Comparison of ENCODE assay signal across 20 cellular contexts in the genomic region with DNA sequence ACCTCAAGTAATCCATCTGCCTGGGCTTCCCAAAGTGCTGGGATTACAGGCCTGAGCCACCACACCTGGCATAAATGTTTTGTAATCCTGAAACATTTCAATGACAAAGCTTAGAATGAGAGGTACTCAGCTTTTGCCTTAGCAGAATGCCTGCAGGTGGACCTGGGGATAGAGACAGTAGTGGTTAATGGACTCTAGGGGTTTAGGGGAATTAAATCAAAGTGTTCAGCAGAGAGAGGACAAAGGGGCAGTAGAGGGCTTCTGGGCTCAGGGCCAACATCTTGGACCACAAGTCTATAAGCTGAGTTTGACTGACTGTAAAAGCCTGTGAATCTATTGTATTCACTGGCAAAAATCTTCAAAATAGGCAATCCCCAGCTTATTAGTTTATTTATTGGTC. TPM values are rescaled to one million over a fixed set of nuclear protein-coding genes. Genes with fewer than 3 reads are reported as not detected.
DNase-seq lines count a peak whose midpoint lies in the region; ATAC-seq, FAIRE-seq and TF ChIP-seq lines count a peak whose summit lies in the region.
"Had no signal": no experiment of that assay in that cellular context is flagged by ENCODE, and none has a peak within 500 bp of the region (broad histone marks: within the 10 kb centered on the region; RNA-seq: fewer than 3 reads in every experiment).

No MANE protein-coding gene starts in this region.

- H3K9me3 Mint-ChIP-seq in activated T-cell treated with anti-CD3 and anti-CD28 coated beads, Interleukin-2, amount 50 U/mL, for 24 hours, result no peaks in the 10 kb centered on the region
- H3K9me3 Mint-ChIP-seq: CD4-positive, alpha-beta T cell had no signal

- H2AFZ ChIP-seq in HepG2 (ENCODE audit: low read length), result no peak overlapping the region

- H3K36me3 ChIP-seq in Peyer's patch (no peaks in the 10 kb centered on the region), HepG2 (replicated peaks in 1 of 2; ENCODE audit: control insufficient read depth in 1 of 2, insufficient read depth in 2 of 2, low read length in 2 of 2) (no peaks in the 10 kb centered on the region)
- H3K36me3 ChIP-seq: SJSA1 had no signal

- in situ Hi-C loops in HepG2 (cut with HindIII; ENCODE audit: extremely low pct_ligation_motif_present, low pct_unique_long_range_greater_than_20kb), result loop anchor here (10.0 kb wide), 1 partner anchor 466 kb away; no protein-coding TSS in a partner anchor

- no peak for FAIRE-seq in HepG2 (lab: Jason Lieb, UNC)
- FAIRE-seq: GM12878 had no signal

- H3K4me3 ChIP-seq in Peyer's patch (no peak overlapping the region), HepG2 (replicated peaks in 1 of 3; ENCODE audit: insufficient read depth in 1 of 3, low read depth in 2 of 3, low read length in 3 of 3) (peak overlapping the region in 2 of 3 experiments; percentile 2 to 4; a peak in 2 of 6 replicates)
- H3K4me3 ChIP-seq: GM12878, SJSA1 had no signal

- ATAC-seq in HepG2 (peak; percentile 57), HG02588 (IDR thresholded peaks at IDR 0.05; ENCODE audit: unreplicated experiment) (no peak)
- ATAC-seq: GM12878, PC-3 had no signal

- DNase-seq in DMS79 (lab: John Stamatoyannopoulos, UW) (peak; percentile 36), DMS79 treated with DMSO at 0.1 percent for 48 hours (lab: John Stamatoyannopoulos, UW) (no peak), HT-29 (ENCODE audit: low spot score) (peak; percentile 27), Peyer's patch (no peak), HepG2 (ENCODE audit: low spot score) (no peak), GM10266 (ENCODE audit: extremely low spot score) (no peak)
- DNase-seq in activated T-cell treated with anti-CD3 and anti-CD28 coated beads, Interleukin-2, amount 50 U/mL, for 24 hours, result no peak
- DNase-seq: Calu3; CD4-positive, alpha-beta T cell; KG1; NCI-H1694 treated with DMSO at 0.1 percent for 48 hours; NCI-H2171 treated with DMSO at 0.1 percent for 48 hours; NCI-H524; PC-3; SW 1271 had no signal

- TF ChIP-seq POLR2A in Peyer's patch (IDR thresholded peaks at IDR 0.05) (no peak), HepG2 (IDR thresholded peaks at IDR 0.05; ENCODE audit: insufficient read depth in 1 of 2, low read depth in 2 of 2, low read length in 2 of 2) (no peak)

- POLR2A ChIA-PET in HepG2 (lab: Yijun Ruan, JAX), result interaction anchor here (1.4 to 2.3 kb wide), 4 partner anchors 11 to 36 kb away, joined by 4 to 18 read pairs (median 8); a partner anchor contains a TSS

- CTCF ChIA-PET in HepG2 (lab: Yijun Ruan, JAX; ENCODE audit: low intra/inter-chr PET ratio, low total read pairs), result no interaction called here

- intact Hi-C loops in HepG2 (cut with micrococcal nuclease; ENCODE audit: unreplicated experiment), result no loop called here

- H3K27ac ChIP-seq in Peyer's patch (peak overlapping the region in 3 of 4 donors; percentile 28 to 63 (median 60)), HepG2 (ENCODE audit: extremely low read length, insufficient read depth, low read length) (peak overlapping the region; percentile 19)
- H3K27ac ChIP-seq: 22Rv1, SJSA1 had no signal

- no peaks in the 10 kb centered on the region for H4K20me1 ChIP-seq in HepG2 (ENCODE audit: insufficient read depth, low read length)

- no peak overlapping the region for H3K9ac ChIP-seq in HepG2 (ENCODE audit: insufficient read depth, low read depth, low read length)

- H3K9me3 ChIP-seq in Peyer's patch (no peaks in the 10 kb centered on the region), HepG2 (ENCODE audit: low read length) (no peaks in the 10 kb centered on the region)
- H3K9me3 ChIP-seq: SJSA1 had no signal

- BruUV-seq in HepG2 (replicated peaks; lab: Mats Ljungman, UMichigan), result no TSS peak

- H3K4me1 ChIP-seq in Peyer's patch, result peaks cover 0 to 5% (median 0%) of the 10 kb centered on the region in 4 donors
- H3K4me1 ChIP-seq in HepG2 (ENCODE audit: insufficient read depth, low read length), result peaks cover 62% of the 10 kb centered on the region

- H3K27me3 Mint-ChIP-seq in activated T-cell treated with anti-CD3 and anti-CD28 coated beads, Interleukin-2, amount 50 U/mL, for 24 hours, result no peaks in the 10 kb centered on the region
- H3K27me3 Mint-ChIP-seq: CD4-positive, alpha-beta T cell had no signal

- no peak overlapping the region for H3K27ac Mint-ChIP-seq in activated T-cell treated with anti-CD3 and anti-CD28 coated beads, Interleukin-2, amount 50 U/mL, for 24 hours
- H3K27ac Mint-ChIP-seq: CD4-positive, alpha-beta T cell had no signal

- no peak for TF ChIP-seq RAD21 in HepG2 (CRISPR knock-in tag; IDR thresholded peaks at IDR 0.05)

- no peaks in the 10 kb centered on the region for H3K36me3 Mint-ChIP-seq in activated T-cell treated with anti-CD3 and anti-CD28 coated beads, Interleukin-2, amount 50 U/mL, for 24 hours (ENCODE audit: low read depth)

- no peak for TF ChIP-seq CTCF in Peyer's patch (IDR thresholded peaks at IDR 0.05)
- TF ChIP-seq CTCF in HepG2 (CRISPR knock-in tag; IDR thresholded peaks at IDR 0.05), result no peak
- no peak for TF ChIP-seq CTCF in GM10266 (IDR thresholded peaks at IDR 0.05; ENCODE audit: control insufficient read depth, insufficient read depth, low read depth, missing control alignments)

- H3K4me3 Mint-ChIP-seq in activated T-cell treated with anti-CD3 and anti-CD28 coated beads, Interleukin-2, amount 50 U/mL, for 24 hours, result no peak overlapping the region
- H3K4me3 Mint-ChIP-seq: B cell; CD4-positive, alpha-beta T cell had no signal

- peaks cover 11% of the 10 kb centered on the region for H3K4me1 Mint-ChIP-seq in activated T-cell treated with anti-CD3 and anti-CD28 coated beads, Interleukin-2, amount 50 U/mL, for 24 hours (ENCODE audit: low read depth)

- no peak for TF ChIP-seq EP300 in HepG2 (IDR thresholded peaks at IDR 0.05; ENCODE audit: low read depth in 2 of 2, low read length in 2 of 2)
- TF ChIP-seq EP300 in HepG2 (CRISPR knock-in tag; IDR thresholded peaks at IDR 0.05; ENCODE audit: borderline replicate concordance), result no peak

- no peaks in the 10 kb centered on the region for H3K79me2 ChIP-seq in HepG2 (ENCODE audit: insufficient read depth, low read length)

- H3K27me3 ChIP-seq in Peyer's patch (no peaks in the 10 kb centered on the region), HepG2 (ENCODE audit: control insufficient read depth in 1 of 2, insufficient read depth in 2 of 2, low read length in 2 of 2) (no peaks in the 10 kb centered on the region; a peak in 1 of 5 replicates)
- H3K27me3 ChIP-seq: SJSA1 had no signal

- peak overlapping the region; percentile 57 for H3K4me2 ChIP-seq in HepG2 (ENCODE audit: low read depth, low read length)

TF ChIP-seq in HepG2, 621 proteins besides CTCF, POLR2A, EP300 and RAD21 (continues in another document):
- TF ChIP-seq RFX5 (IDR thresholded peaks at IDR 0.05; ENCODE audit: low read depth, low read length), result no peak
- TF ChIP-seq, protein P1, sequence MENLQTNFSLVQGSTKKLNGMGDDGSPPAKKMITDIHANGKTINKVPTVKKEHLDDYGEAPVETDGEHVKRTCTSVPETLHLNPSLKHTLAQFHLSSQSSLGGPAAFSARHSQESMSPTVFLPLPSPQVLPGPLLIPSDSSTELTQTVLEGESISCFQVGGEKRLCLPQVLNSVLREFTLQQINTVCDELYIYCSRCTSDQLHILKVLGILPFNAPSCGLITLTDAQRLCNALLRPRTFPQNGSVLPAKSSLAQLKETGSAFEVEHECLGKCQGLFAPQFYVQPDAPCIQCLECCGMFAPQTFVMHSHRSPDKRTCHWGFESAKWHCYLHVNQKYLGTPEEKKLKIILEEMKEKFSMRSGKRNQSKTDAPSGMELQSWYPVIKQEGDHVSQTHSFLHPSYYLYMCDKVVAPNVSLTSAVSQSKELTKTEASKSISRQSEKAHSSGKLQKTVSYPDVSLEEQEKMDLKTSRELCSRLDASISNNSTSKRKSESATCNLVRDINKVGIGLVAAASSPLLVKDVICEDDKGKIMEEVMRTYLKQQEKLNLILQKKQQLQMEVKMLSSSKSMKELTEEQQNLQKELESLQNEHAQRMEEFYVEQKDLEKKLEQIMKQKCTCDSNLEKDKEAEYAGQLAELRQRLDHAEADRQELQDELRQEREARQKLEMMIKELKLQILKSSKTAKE (CRISPR knock-in tag; IDR thresholded peaks at IDR 0.05; ENCODE audit: borderline replicate concordance), result no peak
- TF ChIP-seq, protein P2, sequence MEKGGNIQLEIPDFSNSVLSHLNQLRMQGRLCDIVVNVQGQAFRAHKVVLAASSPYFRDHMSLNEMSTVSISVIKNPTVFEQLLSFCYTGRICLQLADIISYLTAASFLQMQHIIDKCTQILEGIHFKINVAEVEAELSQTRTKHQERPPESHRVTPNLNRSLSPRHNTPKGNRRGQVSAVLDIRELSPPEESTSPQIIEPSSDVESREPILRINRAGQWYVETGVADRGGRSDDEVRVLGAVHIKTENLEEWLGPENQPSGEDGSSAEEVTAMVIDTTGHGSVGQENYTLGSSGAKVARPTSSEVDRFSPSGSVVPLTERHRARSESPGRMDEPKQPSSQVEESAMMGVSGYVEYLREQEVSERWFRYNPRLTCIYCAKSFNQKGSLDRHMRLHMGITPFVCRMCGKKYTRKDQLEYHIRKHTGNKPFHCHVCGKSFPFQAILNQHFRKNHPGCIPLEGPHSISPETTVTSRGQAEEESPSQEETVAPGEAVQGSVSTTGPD (CRISPR knock-in tag; IDR thresholded peaks at IDR 0.05), result no peak

RNA-seq across cellular contexts. Expression of a gene that starts 36.0 kb away (rescaled TPM):
- 19.4 and 24.2 TPM in 2 replicates for total RNA-seq in HT-29 (2014; rRNA removed; shearing (Covaris generic))
- total RNA-seq in Peyer's patch (100 to 1,000 TPM in 3 of 4 donors, 10 to 100 TPM in 1; 84.4 to 452 (median 131) TPM), HepG2 (2016; rRNA removed; fragmentation: Illumina TruSeq; extraction: Trizol) (69.1 and 70.9 TPM in 2 replicates)
- total RNA-seq in HepG2 (2016; cell fraction: cytosol; rRNA removed; fragmentation: Illumina TruSeq; extraction: Trizol; ENCODE audit: low read depth), result 28.7 and 34.2 TPM in 2 replicates
- 60.8 and 66.7 TPM in 2 replicates for total RNA-seq in HepG2 (2016; cell fraction: insoluble cytoplasmic fraction; rRNA removed; fragmentation: Illumina TruSeq; extraction: Trizol)
- 34.4 and 35.2 TPM in 2 replicates for total RNA-seq in HepG2 (2016; cell fraction: membrane; rRNA removed; fragmentation: Illumina TruSeq; extraction: Trizol)
- 74.9 and 87.2 TPM in 2 replicates for total RNA-seq in HepG2 (2016; cell fraction: nucleus; rRNA removed; fragmentation: Illumina TruSeq; extraction: Trizol)
- 25.2 and 27.4 TPM in 2 replicates for polyA plus RNA-seq in HepG2 (2011; rRNA removed)
- 9.5 and 15.5 TPM in 2 replicates for polyA plus RNA-seq in HepG2 (2011; cell fraction: cytosol; rRNA removed)
- 22.1 and 24.5 TPM in 2 replicates for polyA plus RNA-seq in HepG2 (2011; cell fraction: nucleus; rRNA removed)
- polyA plus RNA-seq in HepG2 (2012), result 18.1 and 18.8 TPM in 2 replicates
- polyA plus RNA-seq in HepG2 (2016; cell fraction: cytosol; fragmentation: Illumina TruSeq; extraction: Trizol; ENCODE audit: low read depth), result 1.1 and 1.2 TPM in 2 replicates
- 22.4 and 23.2 TPM in 2 replicates for polyA plus RNA-seq in HepG2 (2016; cell fraction: insoluble cytoplasmic fraction; fragmentation: Illumina TruSeq; extraction: Trizol; ENCODE audit: low read depth)
- 3.0 and 3.5 TPM in 2 replicates for polyA plus RNA-seq in HepG2 (2016; cell fraction: membrane; fragmentation: Illumina TruSeq; extraction: Trizol; ENCODE audit: low read depth)
- 29.6 and 33.8 TPM in 2 replicates for polyA plus RNA-seq in HepG2 (2016; cell fraction: nucleus; fragmentation: Illumina TruSeq; extraction: Trizol; ENCODE audit: insufficient read depth, low read depth)
- polyA minus RNA-seq in HepG2 (2011; rRNA and poly(A)+ RNA removed; ENCODE audit: low replicate concordance), result 248 and 289 TPM in 2 replicates
- polyA minus RNA-seq in HepG2 (2011; cell fraction: cytosol; rRNA and poly(A)+ RNA removed), result 47.7 and 70.8 TPM in 2 replicates
- 160 and 215 TPM in 2 replicates for polyA minus RNA-seq in HepG2 (2011; cell fraction: nucleus; rRNA and poly(A)+ RNA removed)

Comparison
In these comparisons a context has a peak if more than half of its experiments do, and no peak if none do; other contexts are left out.
1. DNase-seq: peak in DMS79 (single experiment) and HT-29 (single experiment); none in DMS79 treated with DMSO at 0.1 percent for 48 hours (single experiment), Peyer's patch (0 of 3), HepG2 (single experiment), GM10266 (single experiment) and activated T-cell treated with anti-CD3 and anti-CD28 coated beads, Interleukin-2, amount 50 U/mL, for 24 hours (single experiment).
2. H3K4me3 ChIP-seq: peak in HepG2 (2 of 3); none in Peyer's patch (0 of 4).